24 cellular contexts compared by ENCODE assay signal in the genomic region with DNA sequence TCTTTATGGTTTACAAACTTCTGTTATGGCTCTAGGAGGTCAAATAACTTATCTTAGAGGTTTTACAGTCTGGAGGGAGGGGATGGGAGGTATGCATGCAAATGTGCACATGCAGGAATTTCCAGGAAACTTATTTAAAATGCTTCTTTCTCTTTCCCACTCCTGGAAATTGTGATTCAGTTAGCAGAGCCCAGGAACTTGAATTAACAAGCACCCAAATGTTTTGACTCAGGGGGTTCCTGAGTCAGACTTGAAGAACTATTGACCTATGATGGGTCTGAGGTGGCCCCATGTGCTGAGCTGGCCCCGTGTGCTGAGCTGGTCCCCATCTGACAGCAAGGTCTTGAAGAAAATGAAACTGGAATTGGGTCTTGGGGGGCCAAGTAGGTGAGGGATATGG.
"Had no signal": no experiment of that assay in that cellular context is flagged by ENCODE, and none has a peak within 500 bp of the region (broad histone marks: within the 10 kb centered on the region; RNA-seq: fewer than 3 reads in every experiment).

No MANE protein-coding gene starts in this region.

- H3K4me3 Mint-ChIP-seq: activated T-helper 17 cell treated with anti-CD3 and anti-CD28 coated beads, Interleukin-2, amount 50 U/mL, for 72 hours; central memory CD8-positive, alpha-beta T cell; natural killer cell; T-cell had no signal

- H3K4me1 Mint-ChIP-seq: activated T-helper 17 cell treated with anti-CD3 and anti-CD28 coated beads, Interleukin-2, amount 50 U/mL, for 72 hours; central memory CD8-positive, alpha-beta T cell; natural killer cell; T-cell had no signal

- DNase-seq: activated naive CD4-positive, alpha-beta T cell treated with anti-CD3 and anti-CD28 coated beads, Interleukin-2, amount 50 U/mL, for 16 hours; body of pancreas; cortex of kidney; effector CD4-positive, alpha-beta T cell; gastrocnemius medialis; islet precursor cell; left ventricle myocardium inferior; mesendoderm; natural killer cell; posterior cingulate gyrus; stimulated activated CD4-positive, alpha-beta T cell treated with anti-CD3 and anti-CD28 coated beads, Interleukin-15, amount 100 ng/mL, for 24 hours; stimulated activated CD4-positive, alpha-beta T cell treated with anti-CD3 and anti-CD28 coated beads, Interleukin-4, amount 100 ng/mL, for 4 hours; stimulated activated CD8-positive, alpha-beta memory T cell treated with anti-CD3 and anti-CD28 coated beads, Interleukin-4, amount 100 ng/mL, for 48 hours; stimulated activated naive CD4-positive, alpha-beta T cell treated with Interleukin-2 at 50 U/mL for 16 hours; substantia nigra; T-cell; T-helper 9 cell; transverse colon had no signal

- H3K27me3 Mint-ChIP-seq: activated T-helper 17 cell treated with anti-CD3 and anti-CD28 coated beads, Interleukin-2, amount 50 U/mL, for 72 hours; central memory CD8-positive, alpha-beta T cell; T-cell had no signal

- H3K27ac ChIP-seq: body of pancreas, gastrocnemius medialis, left ventricle myocardium inferior, neutrophil, right atrium auricular region, SK-N-MC, transverse colon had no signal

- H3K27me3 ChIP-seq: body of pancreas, gastrocnemius medialis, neutrophil, right atrium auricular region, transverse colon had no signal

- ATAC-seq: activated CD4-positive, CD25-positive, alpha-beta regulatory T cell treated with anti-CD3 and anti-CD28 coated beads, Interleukin-2, amount 50 U/mL, for 24 hours; activated T-helper 17 cell treated with anti-CD3 and anti-CD28 coated beads, Interleukin-2, amount 50 U/mL, for 72 hours; body of pancreas; gastrocnemius medialis; natural killer cell; T-cell had no signal

- H3K4me1 ChIP-seq: body of pancreas, gastrocnemius medialis, left ventricle myocardium inferior, right atrium auricular region, transverse colon had no signal

- H3K36me3 Mint-ChIP-seq: natural killer cell, T-cell had no signal

- H3K36me3 ChIP-seq: gastrocnemius medialis, left ventricle myocardium inferior, neutrophil, right atrium auricular region, transverse colon had no signal

- H3K27ac Mint-ChIP-seq: activated T-helper 17 cell treated with anti-CD3 and anti-CD28 coated beads, Interleukin-2, amount 50 U/mL, for 72 hours; natural killer cell; T-cell had no signal

- H3K9me3 ChIP-seq: body of pancreas, gastrocnemius medialis, left ventricle myocardium inferior, neutrophil, right atrium auricular region, transverse colon had no signal

- H3K4me3 ChIP-seq: body of pancreas, gastrocnemius medialis, left ventricle myocardium inferior, right atrium auricular region, SK-N-MC, transverse colon had no signal
